Comparison of ENCODE assay signal across 15 cellular contexts in the genomic region with DNA sequence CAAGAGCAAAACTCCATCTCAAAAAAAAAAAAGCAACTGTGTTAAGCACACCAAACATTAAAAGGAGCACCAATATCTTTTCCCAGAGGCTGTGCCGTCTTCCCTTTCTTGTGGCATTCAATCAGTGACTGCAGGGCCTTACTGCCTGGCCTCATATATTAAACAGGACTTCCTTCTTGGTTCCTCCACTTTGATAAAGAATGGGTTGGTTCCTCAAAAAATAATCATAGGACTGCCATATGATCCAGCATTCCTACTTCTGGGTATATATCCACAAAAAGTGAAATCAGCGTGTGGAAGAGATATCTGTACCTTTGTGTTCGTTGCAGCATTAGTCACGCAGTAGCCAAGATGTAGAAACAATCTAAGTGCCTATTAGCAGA. TPM values are rescaled to one million over a fixed set of nuclear protein-coding genes. Genes with fewer than 3 reads are reported as not detected.
DNase-seq lines count a peak whose midpoint lies in the region; ATAC-seq and TF ChIP-seq lines count a peak whose summit lies in the region.
"Had no signal": no experiment of that assay in that cellular context is flagged by ENCODE, and none has a peak within 500 bp of the region (broad histone marks: within the 10 kb centered on the region; RNA-seq: fewer than 3 reads in every experiment).

No MANE protein-coding gene starts in this region.

- H3K9ac ChIP-seq in OCI-LY1 (ENCODE audit: low read length) = peak overlapping the region; percentile 78; the same call in 1 of the 2 replicates

- no peak for ATAC-seq in heart left ventricle
- ATAC-seq in Right ventricle myocardium superior (ENCODE audit: poor library complexity) = no peak
- no peak for ATAC-seq in lower lobe of right lung
- ATAC-seq in GM19035 (IDR thresholded peaks at IDR 0.05; ENCODE audit: unreplicated experiment) = no peak
- no peak for ATAC-seq in GM18520 (IDR thresholded peaks at IDR 0.05; ENCODE audit: unreplicated experiment)
- ATAC-seq: A549 had no signal

- no peaks in the 10 kb centered on the region for H3K79me2 ChIP-seq in OCI-LY1 (ENCODE audit: insufficient read depth, low read length)

- intact Hi-C loops in heart left ventricle (cut with DNase I) = loop anchor here in 4 of 10 donors (5.0 kb wide), 2 partner anchors 40 to 110 kb away; partner anchors contain the start of gene GFOD1 (in 3 of the 4)
- intact Hi-C loops in Right ventricle myocardium superior (cut with DNase I) = no loop called here
- intact Hi-C loops in lower lobe of right lung (cut with DNase I) = no loop called here

- H2AFZ ChIP-seq in OCI-LY1 (ENCODE audit: low read length) = no peak overlapping the region

- H3K4me2 ChIP-seq in OCI-LY1 (ENCODE audit: low read length) = peak overlapping the region; percentile 77; the same call in 1 of the 2 replicates
- H3K4me2 ChIP-seq: A549 had no signal

- H4K20me1 ChIP-seq in OCI-LY1 (ENCODE audit: insufficient read depth, low read length) = no peaks in the 10 kb centered on the region

- H3K9me3 ChIP-seq in heart left ventricle (no peaks in the 10 kb centered on the region), OCI-LY1 (ENCODE audit: low read length) (no peaks in the 10 kb centered on the region), lower lobe of right lung (no peaks in the 10 kb centered on the region), tibial nerve (no peaks in the 10 kb centered on the region)
- H3K9me3 ChIP-seq: A549, thyroid gland had no signal

- no peaks in the 10 kb centered on the region for H3K9me2 ChIP-seq in OCI-LY1 (ENCODE audit: low read depth, low read length)

- H3K36me3 ChIP-seq in heart left ventricle (no peaks in the 10 kb centered on the region), OCI-LY1 (ENCODE audit: insufficient read depth, low read length) (no peaks in the 10 kb centered on the region), lower lobe of right lung (no peaks in the 10 kb centered on the region), tibial nerve (no peaks in the 10 kb centered on the region)
- H3K36me3 ChIP-seq: brain microvascular endothelial cell, thyroid gland had no signal

- TF ChIP-seq POLR2A in heart left ventricle (IDR thresholded peaks at IDR 0.05) = no peak
- no peak for TF ChIP-seq POLR2A in tibial nerve (IDR thresholded peaks at IDR 0.05)

- H3K4me1 ChIP-seq in heart left ventricle (peaks cover 3 to 57% (median 34%) of the 10 kb centered on the region in 12 donors), OCI-LY1 (ENCODE audit: insufficient read depth, low read length, severe bottlenecking) (peaks cover 65% of the 10 kb centered on the region), lower lobe of right lung (peaks cover 23% of the 10 kb centered on the region), tibial nerve (peaks cover 0 to 13% (median 6%) of the 10 kb centered on the region in 4 donors)
- H3K4me1 ChIP-seq: A549 had no signal

- WGBS in heart left ventricle, 4 donors = 78 to 87% (median 82%) methylated on average over 4 of the region's 4 CpGs
- WGBS in tibial nerve, 2 donors = 86% methylated on average over 4 of the region's 4 CpGs

- no peak for TF ChIP-seq CTCF in heart left ventricle (IDR thresholded peaks at IDR 0.05)
- TF ChIP-seq CTCF in OCI-LY1 (IDR thresholded peaks at IDR 0.05; ENCODE audit: low read length) = no peak
- TF ChIP-seq CTCF in lower lobe of right lung (IDR thresholded peaks at IDR 0.05) = no peak
- no peak for TF ChIP-seq CTCF in tibial nerve (IDR thresholded peaks at IDR 0.05)

- H3K4me3 ChIP-seq in heart left ventricle (no peak overlapping the region), OCI-LY1 (ENCODE audit: low read depth, low read length, poor library complexity, severe bottlenecking) (no peak overlapping the region), lower lobe of right lung (no peak overlapping the region), tibial nerve (no peak overlapping the region)
- H3K4me3 ChIP-seq: A549, thyroid gland had no signal

- peak; percentile 20 to 50 for TF ChIP-seq EP300 in tibial nerve (IDR thresholded peaks at IDR 0.05)

- no peaks in the 10 kb centered on the region for H3K27me3 ChIP-seq in heart left ventricle
- H3K27me3 ChIP-seq in OCI-LY1 (ENCODE audit: insufficient read depth, low read length) = no peaks in the 10 kb centered on the region
- H3K27me3 ChIP-seq in lower lobe of right lung (ENCODE audit: low read depth) = no peaks in the 10 kb centered on the region
- H3K27me3 ChIP-seq in tibial nerve = no peaks in the 10 kb centered on the region
- H3K27me3 ChIP-seq: brain microvascular endothelial cell, thyroid gland had no signal

- H3F3A ChIP-seq in OCI-LY1 (ENCODE audit: insufficient read depth, low read length) = no peaks in the 10 kb centered on the region

- DNase-seq in heart left ventricle (no peak), Right ventricle myocardium superior (no peak), lower lobe of right lung (no peak), tibial nerve (ENCODE audit: low spot score in 2 of 2) (no peak), RPMI8226 (no peak)
- DNase-seq: activated CD4-positive, alpha-beta T cell treated with anti-CD3 and anti-CD28 coated beads, Interleukin-2, amount 10 ng/mL, durations not matched to agents 24 days and 14 days; brain microvascular endothelial cell; SIG-M5; T-helper 9 cell; thyroid gland had no signal

- H3K27ac ChIP-seq in heart left ventricle (peak overlapping the region in 11 of 12 donors; percentile 26 to 88 (median 76)), OCI-LY1 (ENCODE audit: low read depth, low read length, poor library complexity, severe bottlenecking) (peak overlapping the region; percentile 99), lower lobe of right lung (peak overlapping the region; percentile 73), tibial nerve (peak overlapping the region in 2 of 4 donors; percentile 57 to 79)
- H3K27ac ChIP-seq: A549, brain microvascular endothelial cell had no signal

RNA-seq across cellular contexts. Expression of gene GFOD1, which starts 40.3 kb away (rescaled TPM):
- 10 to 100 TPM; 25.0 to 65.8 (median 41.9) TPM for total RNA-seq in heart left ventricle
- polyA plus RNA-seq in heart left ventricle = 10 to 100 TPM; 16.2 to 41.5 TPM
- 46.2 TPM for total RNA-seq in Right ventricle myocardium superior
- total RNA-seq in lower lobe of right lung = 20.2 TPM
- 10 to 100 TPM; 21.8 to 49.4 (median 31.1) TPM for total RNA-seq in tibial nerve
- total RNA-seq: G401 had no signal

RNA-seq across cellular contexts. Expression of gene SIRT5, which starts 46.7 kb away (rescaled TPM):
- total RNA-seq in heart left ventricle (10 to 100 TPM; 29.5 to 60.0 (median 41.4) TPM), Right ventricle myocardium superior (53.3 TPM), lower lobe of right lung (15.3 TPM), tibial nerve (10 to 100 TPM in 3 of 4 donors, 1 to 10 TPM in 1; 7.5 to 13.3 (median 11.7) TPM)
- polyA plus RNA-seq in heart left ventricle = 10 to 100 TPM; 13.1 to 20.3 TPM
